ENCODE assay signal across 8 cellular contexts in genomic region chr2:236167297-236168109, GRCh38. TPM values are rescaled to one million over a fixed set of nuclear protein-coding genes. Genes with fewer than 3 reads are reported as not detected.
DNase-seq lines count a peak whose midpoint lies in the region; ATAC-seq and TF ChIP-seq lines count a peak whose summit lies in the region.

No MANE protein-coding gene starts in this region.

- DNase-seq in EH (ENCODE audit: low read depth) (peak; percentile 69), NCI-H1930 (lab: John Stamatoyannopoulos, UW) (peak; percentile 32 to 40), osteocyte (ENCODE audit: extremely low spot score, unreplicated experiment) (no peak), OCI-M2 (lab: John Stamatoyannopoulos, UW; ENCODE audit: unreplicated experiment) (no peak), OCI-M1 (lab: John Stamatoyannopoulos, UW) (no peak)

- TF ChIP-seq CTCF in osteocyte (IDR thresholded peaks at IDR 0.05), result peak; percentile 49

- peaks cover 63% of the 10 kb centered on the region for H3K4me1 Mint-ChIP-seq in osteocyte (ENCODE audit: unreplicated experiment)

- H3K36me3 Mint-ChIP-seq in osteocyte (ENCODE audit: unreplicated experiment), result peaks cover 19% of the 10 kb centered on the region

- ATAC-seq in esophagus mucosa (peak; percentile 36), HG02970 (IDR thresholded peaks at IDR 0.05; ENCODE audit: low FRiP score, unreplicated experiment) (no peak), GM19023 (IDR thresholded peaks at IDR 0.05; ENCODE audit: unreplicated experiment) (no peak)

- no peak overlapping the region for H3K27ac Mint-ChIP-seq in osteocyte (ENCODE audit: unreplicated experiment)

- H3K27me3 Mint-ChIP-seq in osteocyte (ENCODE audit: unreplicated experiment), result no peaks in the 10 kb centered on the region

- peak overlapping the region; percentile 88 for H3K4me3 Mint-ChIP-seq in osteocyte (ENCODE audit: unreplicated experiment)

- H3K9me3 Mint-ChIP-seq in osteocyte (ENCODE audit: unreplicated experiment), result no peaks in the 10 kb centered on the region

RNA-seq across cellular contexts. Expression of gene GBX2, which starts 0.7 kb away (rescaled TPM):
- not detected for total RNA-seq in esophagus mucosa
- total RNA-seq in osteocyte, result 56.5 and 60.7 TPM in 2 replicates

Comparison
In these comparisons a context has a peak if more than half of its experiments do, and no peak if none do; other contexts are left out.
1. DNase-seq: peak in EH (single experiment) and NCI-H1930 (2 of 2); none in osteocyte (single experiment), OCI-M2 (single experiment) and OCI-M1 (single experiment).
2. RNA of gene GBX2, which starts 0.7 kb away (total RNA-seq): 56.5 to 60.7 TPM in osteocyte; not detected in esophagus mucosa (single experiment); every median in the first group is over 10 times any median in the second.